Comparison of ENCODE assay signal across 8 cellular contexts in the genomic region with DNA sequence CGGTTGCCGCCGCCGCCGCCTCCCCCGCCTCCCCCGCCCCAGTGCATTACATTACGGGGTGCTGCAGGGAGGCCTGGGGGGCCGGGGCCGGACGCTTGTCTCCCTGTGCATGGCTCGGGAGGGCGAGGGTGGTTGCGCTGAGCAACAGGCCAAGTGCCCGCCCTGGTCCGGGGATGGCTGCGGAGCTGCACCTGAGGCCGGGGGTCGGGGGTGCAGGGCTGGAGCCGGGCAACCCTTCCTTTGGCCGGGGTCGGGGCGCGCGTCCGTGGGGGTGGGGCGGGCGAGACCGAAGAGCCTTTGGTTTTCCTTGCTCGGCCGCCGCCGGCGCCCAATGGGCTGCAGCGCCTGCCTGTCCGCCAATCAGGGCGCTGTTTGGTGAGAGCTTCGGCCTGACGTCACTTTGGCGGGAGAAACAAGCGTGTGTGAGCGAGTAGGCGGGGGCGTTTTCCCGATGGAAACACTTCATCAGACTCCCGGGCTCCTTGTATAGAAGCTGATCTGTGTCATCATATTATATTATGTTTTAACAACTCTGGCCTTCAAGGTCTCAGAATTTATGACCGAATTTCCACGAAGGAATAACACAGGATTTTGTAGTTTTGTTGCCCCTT. TPM values are rescaled to one million over a fixed set of nuclear protein-coding genes. Genes with fewer than 3 reads are reported as not detected.
DNase-seq lines count a peak whose midpoint lies in the region; ATAC-seq, FAIRE-seq and TF ChIP-seq lines count a peak whose summit lies in the region.

No MANE protein-coding gene starts in this region.

- peak overlapping the region; percentile 77 to 96 (median 88) for H3K27ac ChIP-seq in heart left ventricle
- peak overlapping the region; percentile 77 to 91 (median 84) for H3K27ac ChIP-seq in pancreas
- H3K27ac ChIP-seq in thymus (ENCODE audit: low read depth), result peak overlapping the region; percentile 84

- intact Hi-C loops in heart left ventricle (cut with DNase I) (loop anchor here in 3 of 10 donors (5.0 to 10.0 kb wide), 2 partner anchors 128 to 130 kb away; no protein-coding TSS in a partner anchor), pancreas (cut with DNase I) (no loop called here)

- TF ChIP-seq POLR2A in heart left ventricle (IDR thresholded peaks at IDR 0.05), result no peak

- H3K4me1 ChIP-seq in adipocyte (ENCODE audit: control insufficient read depth, insufficient read depth, low read length), result peaks cover 34% of the 10 kb centered on the region
- peaks cover 0 to 30% (median 20%) of the 10 kb centered on the region in 12 donors for H3K4me1 ChIP-seq in heart left ventricle
- H3K4me1 ChIP-seq in pancreas, result peaks cover 0 to 14% (median 10%) of the 10 kb centered on the region in 3 donors
- peaks cover 6% of the 10 kb centered on the region for H3K4me1 ChIP-seq in thymus (ENCODE audit: control insufficient read depth, insufficient read depth, low read length)

- FAIRE-seq in pancreas (lab: Jason Lieb, UNC), result peak; percentile 17

- no peak for TF ChIP-seq CTCF in heart left ventricle (IDR thresholded peaks at IDR 0.05)
- no peak for TF ChIP-seq CTCF in pancreas (IDR thresholded peaks at IDR 0.05)

- H3K4me3 ChIP-seq in adipocyte (ENCODE audit: low read length), result peak overlapping the region; percentile 85
- H3K4me3 ChIP-seq in heart left ventricle, result peak overlapping the region; percentile 54 to 99 (median 91)
- H3K4me3 ChIP-seq in pancreas, result peak overlapping the region; percentile 74 to 99 (median 96)
- H3K4me3 ChIP-seq in thymus (ENCODE audit: low read length), result peak overlapping the region; percentile 63

- H3K27me3 ChIP-seq in adipocyte (replicated peaks; ENCODE audit: control insufficient read depth, insufficient read depth, low read length), result no peaks in the 10 kb centered on the region
- no peaks in the 10 kb centered on the region for H3K27me3 ChIP-seq in heart left ventricle
- H3K27me3 ChIP-seq in pancreas, result no peaks in the 10 kb centered on the region
- H3K27me3 ChIP-seq in thymus (ENCODE audit: control insufficient read depth, insufficient read depth), result no peaks in the 10 kb centered on the region

- peak; percentile 45 for DNase-seq in GM04503 (ENCODE audit: low read depth)
- peak; percentile 73 for DNase-seq in NCI-H1417 treated with DMSO at 0.1 percent for 48 hours (lab: John Stamatoyannopoulos, UW)
- peak; percentile 77 for DNase-seq in T follicular helper cell (ENCODE audit: low read depth)
- peak; percentile 98 for DNase-seq in adipocyte (ENCODE audit: low read depth)
- DNase-seq in heart left ventricle, result peak; percentile 93 to 95 (median 93)
- peak; percentile 85 to 93 (median 90) for DNase-seq in pancreas

- H3K9me3 ChIP-seq in adipocyte (ENCODE audit: control insufficient read depth, low read length) (no peaks in the 10 kb centered on the region), heart left ventricle (no peaks in the 10 kb centered on the region), pancreas (no peaks in the 10 kb centered on the region), thymus (ENCODE audit: control insufficient read depth) (no peaks in the 10 kb centered on the region)

- WGBS in heart left ventricle, 4 donors, result 0 to 1% (median 1%) methylated on average over 19 to 48 of the region's 48 CpGs
- WGBS in pancreas, 2 donors, result 1% methylated on average over 27 to 48 of the region's 48 CpGs
- WGBS in thymus, result 1% methylated on average over 48 of the region's 48 CpGs

- peaks cover 14% of the 10 kb centered on the region for H3K36me3 ChIP-seq in adipocyte (ENCODE audit: control insufficient read depth, insufficient read depth, low read length, severe bottlenecking)
- peaks cover 0 to 26% (median 12%) of the 10 kb centered on the region in 9 donors for H3K36me3 ChIP-seq in heart left ventricle
- peaks cover 0 to 2% (median 0%) of the 10 kb centered on the region in 3 donors for H3K36me3 ChIP-seq in pancreas
- peaks cover 11% of the 10 kb centered on the region for H3K36me3 ChIP-seq in thymus (ENCODE audit: control insufficient read depth, insufficient read depth)

- peak; percentile 72 for ATAC-seq in HG02759 (IDR thresholded peaks at IDR 0.05; ENCODE audit: unreplicated experiment)
- ATAC-seq in heart left ventricle, result peak; percentile 74 to 91 (median 89)
- peak; percentile 83 to 91 (median 88) for ATAC-seq in pancreas

- peak overlapping the region; percentile 88 for H3K9ac ChIP-seq in adipocyte (ENCODE audit: low read length)

RNA-seq across cellular contexts. Expression of gene FBXL20, which starts 1.0 kb away (rescaled TPM):
- 10 to 100 TPM in 8 of 9 donors, 1 to 10 TPM in 1; 9.7 to 21.9 (median 15.3) TPM for total RNA-seq in heart left ventricle
- 1 to 10 TPM; 3.1 to 3.9 TPM for polyA plus RNA-seq in heart left ventricle
- total RNA-seq in pancreas, result 10 to 100 TPM in 1 of 6 donors, 1 to 10 TPM in 5; 5.3 to 15.5 (median 7.7) TPM
- 1 to 10 TPM; 2.5 to 2.9 TPM for polyA plus RNA-seq in pancreas
- 4.2 TPM for polyA plus RNA-seq in thymus

RNA-seq across cellular contexts. Expression of gene MED1, which starts 48.7 kb away (rescaled TPM):
- total RNA-seq in heart left ventricle (10 to 100 TPM; 18.0 to 29.4 (median 20.8) TPM), pancreas (10 to 100 TPM in 4 of 6 donors, 1 to 10 TPM in 2; 7.1 to 16.8 (median 12.5) TPM)
- polyA plus RNA-seq in heart left ventricle (10 to 100 TPM in 1 of 2 donors, 1 to 10 TPM in 1; 7.2 to 14.7 TPM), pancreas (1 to 10 TPM; 4.0 to 6.0 TPM), thymus (10.9 TPM)

RNA-seq across cellular contexts. Expression of gene CDK12, which starts 58.9 kb away (rescaled TPM):
- total RNA-seq in heart left ventricle (10 to 100 TPM; 15.8 to 34.3 (median 23.1) TPM), pancreas (10 to 100 TPM; 14.3 to 30.7 (median 18.2) TPM)
- polyA plus RNA-seq in heart left ventricle (10 to 100 TPM in 1 of 2 donors, 1 to 10 TPM in 1; 7.0 to 12.6 TPM), pancreas (10 to 100 TPM in 1 of 2 donors, 1 to 10 TPM in 1; 9.3 to 12.4 TPM), thymus (14.2 TPM)

Comparison
In these comparisons a context has a peak if more than half of its experiments do, and no peak if none do; other contexts are left out.
1. Peak in every context shown above with its lines: DNase-seq, ATAC-seq, H3K4me3 ChIP-seq and H3K27ac ChIP-seq.
2. DNase-seq: peak in every context shown above with its lines; median percentile 98 in adipocyte; 93 in heart left ventricle; 90 in pancreas; 77 in T follicular helper cell; 73 in NCI-H1417 treated with DMSO at 0.1 percent for 48 hours; 45 in GM04503.